In genomic region chr9:88310310-88310980, GRCh38 we compare ENCODE assay signal across 13 cellular contexts.
DNase-seq lines count a peak whose midpoint lies in the region; TF ChIP-seq lines count a peak whose summit lies in the region.
"Had no signal": no experiment of that assay in that cellular context is flagged by ENCODE, and none has a peak within 500 bp of the region (broad histone marks: within the 10 kb centered on the region; RNA-seq: fewer than 3 reads in every experiment).

No MANE protein-coding gene starts in this region.

- peaks cover 26% of the 10 kb centered on the region for H3K4me1 Mint-ChIP-seq in activated naive CD4-positive, alpha-beta T cell treated with anti-CD3 and anti-CD28 coated beads for 36 hours (ENCODE audit: low read depth)
- H3K4me1 Mint-ChIP-seq in CD8-positive, alpha-beta memory T cell = peaks cover 17 to 21% (median 19%) of the 10 kb centered on the region in 3 donors
- H3K4me1 Mint-ChIP-seq in HFFc6 (ENCODE audit: low read depth) = peaks cover 6% of the 10 kb centered on the region

- H3K36me3 Mint-ChIP-seq in activated naive CD4-positive, alpha-beta T cell treated with anti-CD3 and anti-CD28 coated beads for 36 hours (ENCODE audit: low read depth) = no peaks in the 10 kb centered on the region
- no peaks in the 10 kb centered on the region for H3K36me3 Mint-ChIP-seq in CD8-positive, alpha-beta memory T cell
- H3K36me3 Mint-ChIP-seq in HFFc6 (ENCODE audit: low read depth) = no peaks in the 10 kb centered on the region
- H3K36me3 Mint-ChIP-seq: natural killer cell treated with Interleukin-12 subunit alpha and Interleukin-12 subunit beta and Interleukin-15 and Interleukin-18, amount 100 ng/mL, for 72 hours had no signal

- no peak overlapping the region for H3K4me3 Mint-ChIP-seq in activated naive CD4-positive, alpha-beta T cell treated with anti-CD3 and anti-CD28 coated beads for 36 hours
- no peak overlapping the region for H3K4me3 Mint-ChIP-seq in CD8-positive, alpha-beta memory T cell
- H3K4me3 Mint-ChIP-seq in HFFc6 = no peak overlapping the region
- H3K4me3 Mint-ChIP-seq: natural killer cell treated with Interleukin-12 subunit alpha and Interleukin-12 subunit beta and Interleukin-15 and Interleukin-18, amount 100 ng/mL, for 72 hours had no signal

- H3K27me3 ChIP-seq in Loucy (ENCODE audit: insufficient read depth, low read length, poor library complexity, severe bottlenecking) (no peaks in the 10 kb centered on the region), iPS DF 6.9 (ENCODE audit: control insufficient read depth, insufficient read depth, low read length) (no peaks in the 10 kb centered on the region)
- no peaks in the 10 kb centered on the region for H3K27me3 ChIP-seq in CD8-positive, alpha-beta memory T cell (ENCODE audit: insufficient read depth, low read length, poor library complexity, severe bottlenecking)

- peaks cover 18% of the 10 kb centered on the region for H3K4me1 ChIP-seq in Loucy (ENCODE audit: insufficient read depth, low read length, poor library complexity, severe bottlenecking)
- H3K4me1 ChIP-seq in iPS DF 6.9 (ENCODE audit: control insufficient read depth, insufficient read depth, low read length) = peaks cover 3% of the 10 kb centered on the region; the same call in 1 of the 2 replicates
- H3K4me1 ChIP-seq in CD8-positive, alpha-beta memory T cell (ENCODE audit: insufficient read depth, low read length) = peaks cover 9% of the 10 kb centered on the region

- no peak overlapping the region for H3K4me2 ChIP-seq in Loucy (ENCODE audit: low read depth, low read length, poor library complexity, severe bottlenecking)

- H3K9me3 Mint-ChIP-seq in activated naive CD4-positive, alpha-beta T cell treated with anti-CD3 and anti-CD28 coated beads for 36 hours = no peaks in the 10 kb centered on the region
- no peaks in the 10 kb centered on the region for H3K9me3 Mint-ChIP-seq in CD8-positive, alpha-beta memory T cell
- H3K9me3 Mint-ChIP-seq in HFFc6 = no peaks in the 10 kb centered on the region
- H3K9me3 Mint-ChIP-seq: natural killer cell treated with Interleukin-12 subunit alpha and Interleukin-12 subunit beta and Interleukin-15 and Interleukin-18, amount 100 ng/mL, for 72 hours had no signal

- H3K27me3 Mint-ChIP-seq in activated naive CD4-positive, alpha-beta T cell treated with anti-CD3 and anti-CD28 coated beads for 36 hours (ENCODE audit: low read depth) = no peaks in the 10 kb centered on the region
- peaks cover 2 to 15% of the 10 kb centered on the region in 2 donors for H3K27me3 Mint-ChIP-seq in CD8-positive, alpha-beta memory T cell
- H3K27me3 Mint-ChIP-seq in HFFc6 (ENCODE audit: insufficient read depth) = no peaks in the 10 kb centered on the region

- peak; percentile 77 for DNase-seq in ELF-1 (ENCODE audit: low read depth, low spot score)
- DNase-seq in UCSD-AML1 (lab: John Stamatoyannopoulos, UW; ENCODE audit: unreplicated experiment) = peak; percentile 76
- peak; percentile 75 for DNase-seq in iPS DF 6.9 (ENCODE audit: low read depth, low spot score)
- no peak for DNase-seq in NCI-H524 (lab: John Stamatoyannopoulos, UW)
- DNase-seq in activated naive CD4-positive, alpha-beta T cell treated with anti-CD3 and anti-CD28 coated beads for 36 hours = no peak
- DNase-seq in CD8-positive, alpha-beta memory T cell = no peak
- DNase-seq in HFFc6 = no peak
- DNase-seq: activated CD8-positive, alpha-beta memory T cell treated with anti-CD3 and anti-CD28 coated beads, Interleukin-2, amount 50 U/mL, for 4 hours; dermis blood vessel endothelial cell; left colon; NCI-H2029 treated with DMSO at 0.1 percent for 48 hours had no signal

- WGBS in iPS DF 6.9 (ENCODE audit: insufficient coverage, insufficient read length) = no CpG with 5 or more reads among the region's 10 CpGs

- TF ChIP-seq CTCF in Loucy (conservative IDR thresholded peaks at IDR 0.05; ENCODE audit: low read length) (no peak; the same call in 1 of the 2 replicates), HFFc6 (IDR thresholded peaks at IDR 0.05) (no peak)

- H3K4me3 ChIP-seq in Loucy (ENCODE audit: low read length, poor library complexity, severe bottlenecking) = no peak overlapping the region
- no peak overlapping the region for H3K4me3 ChIP-seq in iPS DF 6.9 (ENCODE audit: low read length)
- no peak overlapping the region for H3K4me3 ChIP-seq in CD8-positive, alpha-beta memory T cell (ENCODE audit: low read length)

- no peaks in the 10 kb centered on the region for H3K79me2 ChIP-seq in Loucy (ENCODE audit: insufficient read depth, low read length)

- no peaks in the 10 kb centered on the region for H3K9me3 ChIP-seq in Loucy (ENCODE audit: insufficient read depth, low read depth, low read length)
- H3K9me3 ChIP-seq in iPS DF 6.9 (ENCODE audit: control insufficient read depth, insufficient read depth, low read length) = no peaks in the 10 kb centered on the region
- no peaks in the 10 kb centered on the region for H3K9me3 ChIP-seq in CD8-positive, alpha-beta memory T cell (ENCODE audit: low read length)

- H3K27ac ChIP-seq in iPS DF 6.9 (ENCODE audit: low read length) = no peak overlapping the region
- H3K27ac ChIP-seq in CD8-positive, alpha-beta memory T cell (ENCODE audit: low read depth, low read length) = no peak overlapping the region

- H4K20me1 ChIP-seq in Loucy (ENCODE audit: insufficient read depth, low read length, poor library complexity, severe bottlenecking) = no peaks in the 10 kb centered on the region

- H3K9ac ChIP-seq in Loucy (ENCODE audit: low read depth, low read length, poor library complexity, severe bottlenecking) = no peak overlapping the region

- POLR2A ChIA-PET in CD8-positive, alpha-beta memory T cell (lab: Charles Lee) = no interaction called here

- H3K27ac Mint-ChIP-seq in activated naive CD4-positive, alpha-beta T cell treated with anti-CD3 and anti-CD28 coated beads for 36 hours = no peak overlapping the region
- no peak overlapping the region for H3K27ac Mint-ChIP-seq in CD8-positive, alpha-beta memory T cell
- H3K27ac Mint-ChIP-seq in HFFc6 = no peak overlapping the region

- intact Hi-C loops in activated naive CD4-positive, alpha-beta T cell treated with anti-CD3 and anti-CD28 coated beads for 36 hours (cut with micrococcal nuclease) = loop anchor here (10.0 kb wide), 1 partner anchor 224 kb away; the partner anchor contains the start of gene NXNL2

- no peaks in the 10 kb centered on the region for H3F3A ChIP-seq in Loucy (ENCODE audit: low read depth)

- 0 out of 2 replicates have a peak overlapping the region, but pooled peaks have one; percentile 7 for H2AFZ ChIP-seq in Loucy (ENCODE audit: low read length)

- CTCF ChIA-PET in activated naive CD4-positive, alpha-beta T cell treated with anti-CD3 and anti-CD28 coated beads for 36 hours (lab: Charles Lee) = interaction anchor here (0.6 to 1.1 kb wide), 3 partner anchors 17 to 131 kb away, joined by 3 to 4 read pairs (median 4); no protein-coding TSS in a partner anchor
- CTCF ChIA-PET in CD8-positive, alpha-beta memory T cell (lab: Charles Lee) = interaction anchor here (1.5 kb wide), 1 partner anchor 10 kb away, joined by 4 read pairs; no protein-coding TSS in a partner anchor

- H3K9me2 ChIP-seq in Loucy (replicated peaks; ENCODE audit: low read depth, low read length) = no peaks in the 10 kb centered on the region

- H3K36me3 ChIP-seq in Loucy (ENCODE audit: insufficient read depth, low read length) = no peaks in the 10 kb centered on the region
- no peaks in the 10 kb centered on the region for H3K36me3 ChIP-seq in iPS DF 6.9 (ENCODE audit: control insufficient read depth, insufficient read depth, low read length)
- no peaks in the 10 kb centered on the region for H3K36me3 ChIP-seq in CD8-positive, alpha-beta memory T cell (ENCODE audit: insufficient read depth, low read length)

Comparison
In these comparisons a context has a peak if more than half of its experiments do, and no peak if none do; other contexts are left out.
1. DNase-seq: peak in ELF-1 (single experiment), UCSD-AML1 (single experiment) and iPS DF 6.9 (single experiment); none in NCI-H524 (0 of 2), activated naive CD4-positive, alpha-beta T cell treated with anti-CD3 and anti-CD28 coated beads for 36 hours (single experiment), CD8-positive, alpha-beta memory T cell (0 of 5) and HFFc6 (single experiment).